1 cellular context compared by ENCODE assay signal in genomic region chr21:42661688-42662429, GRCh38.
TF ChIP-seq lines count a peak whose summit lies in the region.

No MANE protein-coding gene starts in this region.

TF ChIP-seq in IMR-90, 13 proteins besides CTCF, POLR2A, EP300 and RAD21:
- TF ChIP-seq FOS (IDR thresholded peaks at IDR 0.05; ENCODE audit: low read depth, low read length): no peak
- TF ChIP-seq CHD1 (IDR thresholded peaks at IDR 0.05; ENCODE audit: low read depth, low read length): no peak
TF ChIP-seq in IMR-90: peak in this region for 0.
